ENCODE assay signal across 1 cellular context in genomic region chr14:31229638-31230229, GRCh38.
TF ChIP-seq lines count a peak whose summit lies in the region.

No MANE protein-coding gene starts in this region.

TF ChIP-seq in HEK293, 187 proteins besides CTCF, POLR2A, EP300 and RAD21 (continued from another document):
- TF ChIP-seq PRDM10 (tag by site-specific recombination; IDR thresholded peaks at IDR 0.05) (peak; percentile 50), ZBTB20 (tag by site-specific recombination; IDR thresholded peaks at IDR 0.05) (0 out of 2 replicates have a peak, but pooled peaks have one; percentile 15), ZNF433 (tag by site-specific recombination; IDR thresholded peaks at IDR 0.05; ENCODE audit: low read depth) (no peak), ATF2 (tag by site-specific recombination; IDR thresholded peaks at IDR 0.05; ENCODE audit: low read depth) (peak; percentile 46; the same call in 1 of the 2 replicates), TRIM28 (IDR thresholded peaks at IDR 0.05; ENCODE audit: borderline replicate concordance, low read length) (peak; percentile 86; the same call in 1 of the 2 replicates), SP3 (tag by site-specific recombination; IDR thresholded peaks at IDR 0.05) (peak; percentile 48; the same call in 1 of the 2 replicates), ZNF324 (tag by site-specific recombination; IDR thresholded peaks at IDR 0.05) (peak; percentile 63), ZNF341 (tag by site-specific recombination; IDR thresholded peaks at IDR 0.05; ENCODE audit: low read depth) (peak; percentile 81), ZIC2 (tag by site-specific recombination; IDR thresholded peaks at IDR 0.05) (peak; percentile 65), HOXC10 (CRISPR knock-in tag; IDR thresholded peaks at IDR 0.05) (no peak), ZNF621 (tag by site-specific recombination; IDR thresholded peaks at IDR 0.05) (no peak), HOXD13 (CRISPR knock-in tag; IDR thresholded peaks at IDR 0.05; ENCODE audit: borderline replicate concordance) (peak; percentile 39; the same call in 1 of the 2 replicates), ZNF426 (tag by site-specific recombination; IDR thresholded peaks at IDR 0.05) (no peak), SP7 (tag by site-specific recombination; IDR thresholded peaks at IDR 0.05) (peak; percentile 70), ZNF692 (tag by site-specific recombination; IDR thresholded peaks at IDR 0.05) (peak; percentile 73), ZNF629 (tag by site-specific recombination; IDR thresholded peaks at IDR 0.05) (0 out of 2 replicates have a peak, but pooled peaks have one; percentile 21), ZNF24 (tag by site-specific recombination; IDR thresholded peaks at IDR 0.05) (0 out of 2 replicates have a peak, but pooled peaks have one; percentile 48), MEIS1 (CRISPR knock-in tag; IDR thresholded peaks at IDR 0.05; ENCODE audit: borderline replicate concordance) (no peak), ZNF350 (tag by site-specific recombination; IDR thresholded peaks at IDR 0.05) (peak; percentile 95), ZNF600 (tag by site-specific recombination; IDR thresholded peaks at IDR 0.05) (peak; percentile 57), ZNF335 (tag by site-specific recombination; conservative IDR thresholded peaks at IDR 0.05) (peak; percentile 32; the same call in 1 of the 2 replicates), IKZF3 (tag by site-specific recombination; IDR thresholded peaks at IDR 0.05) (peak; percentile 55; the same call in 1 of the 2 replicates), ZXDB (tag by site-specific recombination; IDR thresholded peaks at IDR 0.05) (peak; percentile 31; the same call in 1 of the 2 replicates), ZNF558 (tag by site-specific recombination; IDR thresholded peaks at IDR 0.05) (0 out of 2 replicates have a peak, but pooled peaks have one; percentile 16), ZNF184 (tag by site-specific recombination; IDR thresholded peaks at IDR 0.05) (no peak), ZBTB17 (tag by site-specific recombination; IDR thresholded peaks at IDR 0.05) (peak; percentile 86)
